Comparison of ENCODE assay signal across 7 cellular contexts in the genomic region with DNA sequence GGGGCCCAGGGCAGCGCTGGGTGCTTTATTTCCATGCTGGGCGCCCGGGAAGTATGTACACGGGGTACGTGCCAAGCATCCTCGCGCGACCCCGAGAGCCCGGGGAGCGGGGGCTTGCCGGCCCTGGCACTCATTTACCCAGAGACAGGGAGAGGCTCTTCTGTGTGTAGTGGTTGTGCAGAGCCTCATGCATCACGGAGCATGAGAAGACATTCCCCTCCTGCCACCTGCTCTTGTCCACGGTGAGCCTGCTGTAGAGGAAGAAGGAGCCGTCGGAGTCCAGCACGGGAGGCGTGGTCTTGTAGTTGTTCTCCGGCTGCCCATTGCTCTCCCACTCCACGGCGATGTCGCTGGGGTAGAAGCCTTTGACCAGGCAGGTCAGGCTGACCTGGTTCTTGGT.
A peak's percentile ranks its signal among the peaks of the same experiment; 100 is the strongest.
DNase-seq lines count a peak whose midpoint lies in the region; ATAC-seq and TF ChIP-seq lines count a peak whose summit lies in the region.
"Not testable (repeated sequence)": the region's sequence is repeated elsewhere in the genome, so short reads cannot be mapped to it uniquely, and the experiment has no call there.

No MANE protein-coding gene starts in this region.

- not testable (repeated sequence) for H3K4me1 ChIP-seq in RWPE2 (ENCODE audit: insufficient read depth, poor library complexity, severe bottlenecking); upper lobe of left lung

- TF ChIP-seq CTCF in RWPE2 (IDR thresholded peaks at IDR 0.05; ENCODE audit: poor library complexity, severe bottlenecking); upper lobe of left lung (IDR thresholded peaks at IDR 0.05): not testable (repeated sequence)

- H3K27ac ChIP-seq in RWPE2 (ENCODE audit: poor library complexity, severe bottlenecking); upper lobe of left lung: not testable (repeated sequence)

- DNase-seq in DMS79 treated with DMSO at 0.1 percent for 48 hours (lab: John Stamatoyannopoulos, UW) (peak; percentile 90), RWPE2 (ENCODE audit: low spot score) (peak; percentile 63), islet precursor cell (peak; percentile 26), mesenteric fat pad (ENCODE audit: low spot score) (peak; percentile 82), upper lobe of left lung (peak; percentile 15 to 65)
- peak; percentile 39 for DNase-seq in activated CD8-positive, alpha-beta memory T cell treated with anti-CD3 and anti-CD28 coated beads, Interleukin-2, amount 10 ng/mL, durations not matched to agents 7 days and 5 days
- not testable (repeated sequence) for DNase-seq in stimulated activated naive B cell treated with anti-CD40 and anti-IgM and Interleukin-4, amounts not matched to agents 10 μg/mL and 1 μg/mL and 100 μg/mL, for 72 hours

- not testable (repeated sequence) for H3K27me3 Mint-ChIP-seq in activated CD8-positive, alpha-beta memory T cell treated with anti-CD3 and anti-CD28 coated beads, Interleukin-2, amount 10 ng/mL, durations not matched to agents 7 days and 5 days; stimulated activated naive B cell treated with anti-CD40 and anti-IgM and Interleukin-4, amounts not matched to agents 10 μg/mL and 1 μg/mL and 100 μg/mL, for 72 hours

- H3K9me3 ChIP-seq in RWPE2 (ENCODE audit: severe bottlenecking); upper lobe of left lung: not testable (repeated sequence)

- not testable (repeated sequence) for H3K4me3 ChIP-seq in RWPE2 (ENCODE audit: severe bottlenecking); upper lobe of left lung

- not testable (repeated sequence) for TF ChIP-seq POLR2A in upper lobe of left lung (IDR thresholded peaks at IDR 0.05)

- H3K27ac Mint-ChIP-seq in activated CD8-positive, alpha-beta memory T cell treated with anti-CD3 and anti-CD28 coated beads, Interleukin-2, amount 10 ng/mL, durations not matched to agents 7 days and 5 days, result not testable (repeated sequence)
- H3K27ac Mint-ChIP-seq in stimulated activated naive B cell treated with anti-CD40 and anti-IgM and Interleukin-4, amounts not matched to agents 10 μg/mL and 1 μg/mL and 100 μg/mL, for 72 hours, result peak overlapping the region; percentile 42

- not testable (repeated sequence) for H3K9me3 Mint-ChIP-seq in activated CD8-positive, alpha-beta memory T cell treated with anti-CD3 and anti-CD28 coated beads, Interleukin-2, amount 10 ng/mL, durations not matched to agents 7 days and 5 days (ENCODE audit: low read depth); stimulated activated naive B cell treated with anti-CD40 and anti-IgM and Interleukin-4, amounts not matched to agents 10 μg/mL and 1 μg/mL and 100 μg/mL, for 72 hours

- CTCF ChIA-PET in activated CD8-positive, alpha-beta memory T cell treated with anti-CD3 and anti-CD28 coated beads, Interleukin-2, amount 10 ng/mL, durations not matched to agents 7 days and 5 days (lab: Charles Lee), result not testable (repeated sequence)

- not testable (repeated sequence) for H3K4me3 Mint-ChIP-seq in activated CD8-positive, alpha-beta memory T cell treated with anti-CD3 and anti-CD28 coated beads, Interleukin-2, amount 10 ng/mL, durations not matched to agents 7 days and 5 days
- H3K4me3 Mint-ChIP-seq in stimulated activated naive B cell treated with anti-CD40 and anti-IgM and Interleukin-4, amounts not matched to agents 10 μg/mL and 1 μg/mL and 100 μg/mL, for 72 hours, result peak overlapping the region in 1 of 2 donors; percentile 47

- not testable (repeated sequence) for H3K4me1 Mint-ChIP-seq in activated CD8-positive, alpha-beta memory T cell treated with anti-CD3 and anti-CD28 coated beads, Interleukin-2, amount 10 ng/mL, durations not matched to agents 7 days and 5 days
- H3K4me1 Mint-ChIP-seq in stimulated activated naive B cell treated with anti-CD40 and anti-IgM and Interleukin-4, amounts not matched to agents 10 μg/mL and 1 μg/mL and 100 μg/mL, for 72 hours, result peaks cover 22% of the 10 kb centered on the region in 2 donors

- H3K36me3 ChIP-seq in RWPE2 (ENCODE audit: low read depth); upper lobe of left lung: not testable (repeated sequence)

- WGBS in upper lobe of left lung, 2 donors, result 86 to 87% methylated on average over 19 to 21 of the region's 22 CpGs

- not testable (repeated sequence) for H3K36me3 Mint-ChIP-seq in activated CD8-positive, alpha-beta memory T cell treated with anti-CD3 and anti-CD28 coated beads, Interleukin-2, amount 10 ng/mL, durations not matched to agents 7 days and 5 days
- peaks cover 46 to 59% of the 10 kb centered on the region in 2 donors for H3K36me3 Mint-ChIP-seq in stimulated activated naive B cell treated with anti-CD40 and anti-IgM and Interleukin-4, amounts not matched to agents 10 μg/mL and 1 μg/mL and 100 μg/mL, for 72 hours

- not testable (repeated sequence) for TF ChIP-seq EP300 in upper lobe of left lung (IDR thresholded peaks at IDR 0.05)

- not testable (repeated sequence) for H3K27me3 ChIP-seq in RWPE2 (ENCODE audit: insufficient read depth, poor library complexity, severe bottlenecking); upper lobe of left lung

- not testable (repeated sequence) for ATAC-seq in RWPE2 (ENCODE audit: low read depth); activated CD8-positive, alpha-beta memory T cell treated with anti-CD3 and anti-CD28 coated beads, Interleukin-2, amount 10 ng/mL, durations not matched to agents 7 days and 5 days; stimulated activated naive B cell treated with anti-CD40 and anti-IgM and Interleukin-4, amounts not matched to agents 10 μg/mL and 1 μg/mL and 100 μg/mL, for 72 hours (replicated peaks); upper lobe of left lung (ENCODE audit: low FRiP score in 2 of 2)
